Comparison of ENCODE assay signal across 12 cellular contexts in the genomic region with DNA sequence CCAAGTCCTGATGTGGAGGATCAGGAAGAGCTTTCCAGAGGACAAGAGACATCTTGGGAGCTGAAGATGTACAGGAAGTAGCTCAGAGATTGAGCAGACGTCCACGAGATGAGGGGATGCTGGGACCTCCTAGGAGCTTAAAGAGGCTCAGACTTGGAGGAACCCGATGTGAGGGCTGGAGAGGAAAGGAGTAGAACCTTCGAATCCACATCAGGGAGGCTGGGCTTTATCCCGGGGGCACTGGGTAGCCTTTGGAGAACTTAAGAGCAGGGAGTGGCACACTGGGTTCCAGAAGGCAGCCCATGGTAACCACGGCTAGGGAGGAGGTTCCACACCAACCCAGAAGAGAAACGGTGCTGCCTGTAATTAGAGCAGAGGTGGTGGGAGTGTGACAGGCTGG. TPM values are rescaled to one million over a fixed set of nuclear protein-coding genes. Genes with fewer than 3 reads are reported as not detected.
"Had no signal": no experiment of that assay in that cellular context is flagged by ENCODE, and none has a peak within 500 bp of the region (broad histone marks: within the 10 kb centered on the region; RNA-seq: fewer than 3 reads in every experiment).

No MANE protein-coding gene starts in this region.

- H3K9me3 Mint-ChIP-seq: activated B cell treated with CpG ODN at 0.5 μM for 24 hours, mesothelial cell of epicardium had no signal

- H3K4me1 Mint-ChIP-seq: activated B cell treated with CpG ODN at 0.5 μM for 24 hours, mesothelial cell of epicardium had no signal

- H3K27ac Mint-ChIP-seq: activated B cell treated with CpG ODN at 0.5 μM for 24 hours, mesothelial cell of epicardium had no signal

- H3K4me3 Mint-ChIP-seq: activated B cell treated with CpG ODN at 0.5 μM for 24 hours, mesothelial cell of epicardium had no signal

- H3K9me3 ChIP-seq: tibial artery, vagina had no signal

- H3K27ac ChIP-seq: coronary artery, skin epidermis, tibial artery, vagina had no signal

- DNase-seq: activated B cell treated with CpG ODN at 0.5 μM for 24 hours; activated CD8-positive, alpha-beta memory T cell treated with anti-CD3 and anti-CD28 coated beads, Interleukin-2, amount 50 U/mL, for 4 hours; activated effector memory CD4-positive, alpha-beta T cell treated with Interleukin-2 at 50 U/mL for 16 hours; effector CD4-positive, alpha-beta T cell; hypothalamus; stimulated activated CD4-positive, alpha-beta T cell treated with anti-CD3 and anti-CD28 coated beads, Interleukin-4, amount 100 ng/mL, for 4 hours; tibial artery had no signal

- H3K36me3 ChIP-seq: tibial artery, vagina had no signal

- H3K36me3 Mint-ChIP-seq: mesothelial cell of epicardium had no signal

RNA-seq across cellular contexts. Expression of a gene that starts 10.8 kb away (rescaled TPM):
- total RNA-seq: SK-MEL-5 had no signal
